In genomic region chr10:15588635-15589081, GRCh38 we compare ENCODE assay signal across 20 cellular contexts.
DNase-seq lines count a peak whose midpoint lies in the region; ATAC-seq, FAIRE-seq and TF ChIP-seq lines count a peak whose summit lies in the region.
"Had no signal": no experiment of that assay in that cellular context is flagged by ENCODE, and none has a peak within 500 bp of the region (broad histone marks: within the 10 kb centered on the region; RNA-seq: fewer than 3 reads in every experiment).

No MANE protein-coding gene starts in this region.

- H3K36me3 ChIP-seq in K562 (ENCODE audit: control insufficient read depth, insufficient read depth, low read length): no peaks in the 10 kb centered on the region
- H3K36me3 ChIP-seq in mesodermal cell (ENCODE audit: control insufficient read depth, insufficient read depth, low read length): no peaks in the 10 kb centered on the region
- H3K36me3 ChIP-seq: SJCRH30 had no signal

- H4K20me1 ChIP-seq in K562 (replicated peaks; ENCODE audit: control insufficient read depth, insufficient read depth, low read length): no peaks in the 10 kb centered on the region

- BruUV-seq in K562 (replicated peaks; lab: Mats Ljungman, UMichigan): no TSS peak

- H3K9me1 ChIP-seq in K562 (ENCODE audit: control insufficient read depth, insufficient read depth, low read length): no peaks in the 10 kb centered on the region

- no peaks in the 10 kb centered on the region for H3K27me3 ChIP-seq in K562 (ENCODE audit: control insufficient read depth in 2 of 2, insufficient read depth in 2 of 2, low read length in 2 of 2)
- H3K27me3 ChIP-seq: SJCRH30 had no signal

- H3K4me1 ChIP-seq in K562 (replicated peaks in 1 of 2; ENCODE audit: control insufficient read depth in 2 of 2, insufficient read depth in 2 of 2, low read length in 2 of 2) (peaks cover 0 to 4% of the 10 kb centered on the region in 2 experiments; a peak in 1 of 5 replicates), mesodermal cell (ENCODE audit: control insufficient read depth, insufficient read depth, low read length, poor library complexity, severe bottlenecking) (peaks cover 4% of the 10 kb centered on the region)
- H3K4me1 ChIP-seq: SJCRH30 had no signal

- POLR2A ChIA-PET in K562 (lab: Yijun Ruan, JAX): no interaction called here

- CTCF ChIA-PET in K562 (lab: Yijun Ruan, JAX; ENCODE audit: low intra/inter-chr PET ratio): no interaction called here

- in situ Hi-C loops in K562 (cut with MboI): loop anchor here (25.0 kb wide), 1 partner anchor 124 kb away; the partner anchor contains the start of gene ITGA8

- WGBS in K562 (ENCODE audit: insufficient coverage, low coverage, missing lambda C conversion rate): 23% methylated on average over 6 of the region's 6 CpGs
- 80 to 100% methylated on average over 1 to 3 of the region's 6 CpGs for WGBS in mesodermal cell (ENCODE audit: insufficient coverage in 2 of 2), 2 experiments

- peak; percentile 58 for DNase-seq in AG10803 (ENCODE audit: low read depth)
- no peak for DNase-seq in K562 (ENCODE audit: extremely low read depth in 1 of 4, low spot score in 3 of 4)
- DNase-seq in fibroblast of villous mesenchyme (ENCODE audit: low read depth): peak; percentile 44
- no peak for DNase-seq in NCI-H1105 (lab: John Stamatoyannopoulos, UW)
- DNase-seq in activated CD4-positive, alpha-beta T cell treated with anti-CD3 and anti-CD28 coated beads, Interleukin-2, amount 50 U/mL, for 48 hours: no peak
- DNase-seq in T-helper 2 cell: no peak
- DNase-seq: Karpas-422, MM.1S, NCI-H1105 treated with DMSO at 0.1 percent for 48 hours, NCI-H187 treated with DMSO at 0.1 percent for 48 hours, NCI-H2171, NCI-H82, PC-3, SJCRH30 had no signal

- TF ChIP-seq EP300 in K562 (IDR thresholded peaks at IDR 0.05; ENCODE audit: low read length): no peak

- no peak for TF ChIP-seq CTCF in AG10803 (conservative IDR thresholded peaks at IDR 0.05; ENCODE audit: low read length)
- TF ChIP-seq CTCF in K562 (IDR thresholded peaks at IDR 0.05 in 2 of 3, conservative IDR thresholded peaks at IDR 0.05 in 1 of 3; ENCODE audit: insufficient read depth in 2 of 3, low read depth in 1 of 3, low read length in 3 of 3): no peak
- TF ChIP-seq CTCF in fibroblast of villous mesenchyme (IDR thresholded peaks at IDR 0.05; ENCODE audit: insufficient read depth, low read depth, low read length): no peak

- ATAC-seq in K562 (no peak), HG03135 (IDR thresholded peaks at IDR 0.05; ENCODE audit: unreplicated experiment) (no peak)
- ATAC-seq: PC-3 had no signal

- H3K4me3 ChIP-seq in AG10803 (ENCODE audit: low read length): peak overlapping the region; percentile 4; the same call in 1 of the 2 replicates
- H3K4me3 ChIP-seq in K562: no peak overlapping the region
- no peak overlapping the region for H3K4me3 ChIP-seq in fibroblast of villous mesenchyme (ENCODE audit: low read depth, low read length)
- no peak overlapping the region for H3K4me3 ChIP-seq in mesodermal cell (ENCODE audit: extremely low read depth, insufficient read depth, low read length, poor library complexity, severe bottlenecking)
- H3K4me3 ChIP-seq: SJCRH30 had no signal

- no peaks in the 10 kb centered on the region for H3K79me2 ChIP-seq in K562 (ENCODE audit: control insufficient read depth, insufficient read depth, low read length)

- no peak for TF ChIP-seq RAD21 in K562 (CRISPR knock-in tag; conservative IDR thresholded peaks at IDR 0.05 in 1 of 2, IDR thresholded peaks at IDR 0.05 in 1 of 2)

- H3K9me3 ChIP-seq in K562 (replicated peaks; ENCODE audit: control insufficient read depth, insufficient read depth, low read depth, low read length) (no peaks in the 10 kb centered on the region), mesodermal cell (ENCODE audit: control insufficient read depth, low read length) (no peaks in the 10 kb centered on the region)
- H3K9me3 ChIP-seq: SJCRH30 had no signal

- TF ChIP-seq POLR2A in K562 (conservative IDR thresholded peaks at IDR 0.05): no peak

- no peak for FAIRE-seq in K562 (lab: Jason Lieb, UNC)
- FAIRE-seq: A204.1, GM12892, H1 had no signal

- H2AFZ ChIP-seq in K562 (ENCODE audit: low read depth, low read length): peak overlapping the region; percentile 64

- intact Hi-C loops in K562 (cut with micrococcal nuclease): loop anchor here (5.0 to 10.0 kb wide), 3 partner anchors 64 to 236 kb away; no protein-coding TSS in a partner anchor

- H3K27ac ChIP-seq in K562 (ENCODE audit: extremely low read depth, low read depth, low read length): no peak overlapping the region
- peak overlapping the region; percentile 91 for H3K27ac ChIP-seq in mesodermal cell (ENCODE audit: low read depth, low read length, severe bottlenecking)
- H3K27ac ChIP-seq: C4-2B, SJCRH30 had no signal

- 0 out of 2 replicates have a peak overlapping the region, but pooled peaks have one; percentile 1 for H3K4me2 ChIP-seq in K562 (ENCODE audit: insufficient read depth, low read length)

- no peak overlapping the region for H3K9ac ChIP-seq in K562 (ENCODE audit: insufficient read depth in 1 of 2, low read depth in 2 of 2, low read length in 2 of 2)

TF ChIP-seq in K562, 482 proteins besides CTCF, POLR2A, EP300 and RAD21:
- TF ChIP-seq MAFG (tag; conservative IDR thresholded peaks at IDR 0.05) (peak; percentile 78), KAT7 (CRISPR knock-in tag; IDR thresholded peaks at IDR 0.05; ENCODE audit: borderline replicate concordance) (no peak), MAFK (IDR thresholded peaks at IDR 0.05; ENCODE audit: low read length) (0 out of 2 replicates have a peak, but pooled peaks have one; percentile 17), CEBPB (tag; IDR thresholded peaks at IDR 0.05) (peak; percentile 74), C11orf30 (IDR thresholded peaks at IDR 0.05; ENCODE audit: low read depth) (peak; percentile 64), HDAC6 (IDR thresholded peaks at IDR 0.05; ENCODE audit: low read depth, low read length) (no peak), POLR2G (IDR thresholded peaks at IDR 0.05; ENCODE audit: low read depth, low read length) (no peak), ZNF316 (IDR thresholded peaks at IDR 0.05) (peak; percentile 70), CEBPG (CRISPR knock-in tag; IDR thresholded peaks at IDR 0.05) (no peak), CEBPG (tag; conservative IDR thresholded peaks at IDR 0.05 in 1 of 2, IDR thresholded peaks at IDR 0.05 in 1 of 2) (peak; percentile 70 to 77; a peak in 3 of 4 replicates), GABPB2 (CRISPR knock-in tag; conservative IDR thresholded peaks at IDR 0.05) (no peak), GABPA (tag; conservative IDR thresholded peaks at IDR 0.05; ENCODE audit: low read depth) (0 out of 2 replicates have a peak, but pooled peaks have one; percentile 6), ZNF184 (CRISPR knock-in tag; IDR thresholded peaks at IDR 0.05) (no peak), FIP1L1 (IDR thresholded peaks at IDR 0.05; ENCODE audit: low read depth, low read length, poor library complexity, severe bottlenecking) (no peak), PBX2 (CRISPR knock-in tag; IDR thresholded peaks at IDR 0.05; ENCODE audit: low read depth) (no peak), PBX2 (tag; conservative IDR thresholded peaks at IDR 0.05; ENCODE audit: low read depth) (0 out of 2 replicates have a peak, but pooled peaks have one; percentile 8), ZNF644 (tag; IDR thresholded peaks at IDR 0.05; ENCODE audit: low read depth) (0 out of 2 replicates have a peak, but pooled peaks have one; percentile 26)

Comparison
In these comparisons a context has a peak if more than half of its experiments do, and no peak if none do; other contexts are left out.
1. DNase-seq: peak in AG10803 (single experiment) and fibroblast of villous mesenchyme (single experiment); none in K562 (0 of 4), NCI-H1105 (single experiment), activated CD4-positive, alpha-beta T cell treated with anti-CD3 and anti-CD28 coated beads, Interleukin-2, amount 50 U/mL, for 48 hours (0 of 2) and T-helper 2 cell (0 of 5).